In the genomic region with DNA sequence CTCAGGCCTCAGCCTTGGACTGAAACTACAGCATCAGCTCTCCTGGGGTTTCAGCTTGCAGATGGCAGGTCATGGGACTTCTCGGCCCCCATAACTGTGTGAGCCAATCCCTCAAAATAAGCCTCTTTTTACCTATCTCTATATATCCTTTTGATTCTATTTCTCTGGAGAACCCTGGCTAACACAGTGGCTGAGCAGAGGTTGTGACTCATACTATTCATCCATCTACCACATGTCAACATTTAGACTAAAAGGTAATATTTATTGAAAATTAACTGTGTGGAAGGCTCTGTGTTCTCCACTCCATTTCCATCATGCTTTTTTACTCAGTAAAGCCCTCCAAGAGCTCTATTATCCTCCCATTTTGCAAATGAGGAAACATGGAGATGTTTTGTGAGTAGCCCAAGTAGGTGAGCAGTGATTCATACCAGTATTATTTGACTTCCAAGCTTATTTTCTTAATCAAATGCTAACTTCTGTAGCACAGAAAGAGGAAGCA, we compare ENCODE assay signal across 30 cellular contexts.
A peak's percentile ranks its signal among the peaks of the same experiment; 100 is the strongest.
DNase-seq lines count a peak whose midpoint lies in the region; ATAC-seq, FAIRE-seq and TF ChIP-seq lines count a peak whose summit lies in the region.
"Had no signal": no experiment of that assay in that cellular context is flagged by ENCODE, and none has a peak within 500 bp of the region (broad histone marks: within the 10 kb centered on the region; RNA-seq: fewer than 3 reads in every experiment).

No MANE protein-coding gene starts in this region.

- TF ChIP-seq CTCF in bronchial epithelial cell (IDR thresholded peaks at IDR 0.05; ENCODE audit: insufficient read depth, low read length, severe bottlenecking) (no peak), foreskin keratinocyte (conservative IDR thresholded peaks at IDR 0.05) (no peak), upper lobe of right lung (IDR thresholded peaks at IDR 0.05) (no peak)

- intact Hi-C loops in upper lobe of right lung (cut with DNase I) = no loop called here

- no peak for FAIRE-seq in bronchial epithelial cell (lab: Jason Lieb, UNC)
- FAIRE-seq: GM12878 had no signal

- DNase-seq in A172 (ENCODE audit: low spot score) (peak; percentile 45), HT1080 (ENCODE audit: low read depth) (peak; percentile 22), bronchial epithelial cell (ENCODE audit: low read depth) (peak; percentile 24), foreskin keratinocyte (peak in 1 of 2 donors; percentile 26), upper lobe of right lung (no peak), activated gamma-delta T cell (lab: John Stamatoyannopoulos, UW) (no peak)
- DNase-seq: 8988T; activated CD4-positive, alpha-beta T cell treated with anti-CD3 and anti-CD28 coated beads for 36 hours; activated T-cell treated with anti-CD3 and anti-CD28 coated beads for 4 hours; AML-193; amygdala; CD4-positive, CD25-positive, alpha-beta regulatory T cell; cortex of kidney; H7; hypothalamus; NCI-H2107; NCI-H345; NCI-H748 treated with DMSO at 0.1 percent for 48 hours; psoas muscle; SIG-M5; stimulated activated naive B cell treated with anti-CD40 and anti-IgM and Interleukin-4, amounts not matched to agents 10 μg/mL and 1 μg/mL and 100 μg/mL, for 72 hours; substantia nigra; SW 1271; trophoblast cell had no signal

- no peaks in the 10 kb centered on the region for H3K9me3 ChIP-seq in upper lobe of right lung

- H3K4me3 ChIP-seq in bronchial epithelial cell (ENCODE audit: low read depth, low read length) = no peak overlapping the region
- H3K4me3 ChIP-seq in upper lobe of right lung = no peak overlapping the region
- H3K4me3 ChIP-seq: cardiac muscle cell, esophagus muscularis mucosa, GM12878, psoas muscle had no signal

- no peak overlapping the region for H3K27ac ChIP-seq in foreskin keratinocyte
- no peak overlapping the region for H3K27ac ChIP-seq in upper lobe of right lung
- H3K27ac ChIP-seq: cardiac muscle cell, esophagus muscularis mucosa, psoas muscle, VCaP had no signal

- ATAC-seq in foreskin keratinocyte (peak; percentile 63), HG03342 (IDR thresholded peaks at IDR 0.05; ENCODE audit: unreplicated experiment) (no peak), upper lobe of right lung (no peak), GM19023 (IDR thresholded peaks at IDR 0.05; ENCODE audit: unreplicated experiment) (no peak)
- ATAC-seq: activated CD4-positive, alpha-beta T cell treated with anti-CD3 and anti-CD28 coated beads for 36 hours; GM12878; psoas muscle; stimulated activated naive B cell treated with anti-CD40 and anti-IgM and Interleukin-4, amounts not matched to agents 10 μg/mL and 1 μg/mL and 100 μg/mL, for 72 hours had no signal

- no peaks in the 10 kb centered on the region for H3K36me3 ChIP-seq in bronchial epithelial cell (ENCODE audit: control insufficient read depth, insufficient read depth, low read length)
- no peaks in the 10 kb centered on the region for H3K36me3 ChIP-seq in upper lobe of right lung
- H3K36me3 ChIP-seq: cardiac muscle cell, esophagus muscularis mucosa had no signal

- H3K27me3 ChIP-seq in bronchial epithelial cell (ENCODE audit: control insufficient read depth, insufficient read depth, low read length) (peaks cover 1% of the 10 kb centered on the region), foreskin keratinocyte (no peaks in the 10 kb centered on the region), upper lobe of right lung (no peaks in the 10 kb centered on the region)
- H3K27me3 ChIP-seq: cardiac muscle cell, esophagus muscularis mucosa had no signal

- H3K4me1 ChIP-seq in foreskin keratinocyte (no peaks in the 10 kb centered on the region), upper lobe of right lung (no peaks in the 10 kb centered on the region)
- H3K4me1 ChIP-seq: esophagus muscularis mucosa, psoas muscle had no signal

Comparison
In these comparisons a context has a peak if more than half of its experiments do, and no peak if none do; other contexts are left out.
1. DNase-seq: peak in A172 (single experiment), HT1080 (single experiment) and bronchial epithelial cell (single experiment); none in upper lobe of right lung (single experiment) and activated gamma-delta T cell (single experiment).